ENCODE assay signal across 17 cellular contexts in the genomic region with DNA sequence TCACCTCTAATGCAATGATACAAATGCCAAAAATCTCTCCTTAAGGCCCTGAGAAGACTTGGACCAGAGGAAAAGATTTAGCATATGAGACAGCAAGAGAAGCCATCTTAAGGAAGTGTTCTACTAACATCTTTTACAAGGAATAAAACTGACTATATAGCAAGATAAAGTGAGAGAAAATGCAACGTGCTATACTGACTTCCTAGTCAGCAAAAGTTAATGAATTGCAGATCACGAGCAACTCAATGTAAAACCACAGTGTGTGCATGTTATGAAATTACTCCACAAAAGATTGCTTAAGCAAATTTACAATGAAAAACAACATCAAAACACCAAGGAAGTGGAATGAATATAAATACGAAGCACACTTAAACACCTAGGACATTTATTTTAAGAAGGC.
A peak's percentile ranks its signal among the peaks of the same experiment; 100 is the strongest.
DNase-seq lines count a peak whose midpoint lies in the region; ATAC-seq, FAIRE-seq and TF ChIP-seq lines count a peak whose summit lies in the region.
"Had no signal": no experiment of that assay in that cellular context is flagged by ENCODE, and none has a peak within 500 bp of the region (broad histone marks: within the 10 kb centered on the region; RNA-seq: fewer than 3 reads in every experiment).

No MANE protein-coding gene starts in this region.

- H4K20me1 ChIP-seq in HepG2 (ENCODE audit: insufficient read depth, low read length), result no peaks in the 10 kb centered on the region

- peak; percentile 21 for FAIRE-seq in HepG2 (lab: Jason Lieb, UNC)
- FAIRE-seq: GM12892, H1, HTR-8/SVneo had no signal

- in situ Hi-C loops in HepG2 (cut with HindIII; ENCODE audit: extremely low pct_ligation_motif_present, low pct_unique_long_range_greater_than_20kb), result no loop called here

- no peak overlapping the region for H2AFZ ChIP-seq in HepG2 (ENCODE audit: low read length)

- ATAC-seq in HepG2 (no peak), right lobe of liver (no peak), left colon (peak; percentile 97)
- ATAC-seq: CD8-positive, alpha-beta T cell had no signal

- H3K4me3 ChIP-seq in HepG2 (replicated peaks in 1 of 3; ENCODE audit: insufficient read depth in 1 of 3, low read depth in 2 of 3, low read length in 3 of 3), result no peak overlapping the region
- H3K4me3 ChIP-seq in right lobe of liver, result no peak overlapping the region
- H3K4me3 ChIP-seq: HAP-1 had no signal

- BruUV-seq in HepG2 (replicated peaks; lab: Mats Ljungman, UMichigan), result no TSS peak

- H3K9me3 ChIP-seq in HepG2 (ENCODE audit: low read length) (no peaks in the 10 kb centered on the region), right lobe of liver (no peaks in the 10 kb centered on the region)
- H3K9me3 ChIP-seq: HAP-1 had no signal

- WGBS in HepG2 (ENCODE audit: low lambda C conversion rate), result 71% methylated on average over 3 of the region's 3 CpGs
- 55% methylated on average over 3 of the region's 3 CpGs for WGBS in right lobe of liver (ENCODE audit: insufficient coverage, low coverage, low lambda C conversion rate, missing lambda C conversion rate)

- no peak overlapping the region for H3K9ac ChIP-seq in HepG2 (ENCODE audit: insufficient read depth, low read depth, low read length)

- TF ChIP-seq POLR2A in HepG2 (IDR thresholded peaks at IDR 0.05; ENCODE audit: insufficient read depth in 1 of 2, low read depth in 2 of 2, low read length in 2 of 2) (no peak), right lobe of liver (IDR thresholded peaks at IDR 0.05) (no peak)

- POLR2A ChIA-PET in HepG2 (lab: Yijun Ruan, JAX), result no interaction called here

- no peak for TF ChIP-seq CTCF in HepG2 (CRISPR knock-in tag; IDR thresholded peaks at IDR 0.05)
- no peak for TF ChIP-seq CTCF in right lobe of liver (IDR thresholded peaks at IDR 0.05)

- intact Hi-C loops in HepG2 (cut with micrococcal nuclease; ENCODE audit: unreplicated experiment), result no loop called here
- intact Hi-C loops in right lobe of liver (cut with DNase I), result no loop called here
- intact Hi-C loops in left colon (cut with DNase I, micrococcal nuclease), result no loop called here

- DNase-seq in HepG2 (ENCODE audit: low spot score) (no peak), right lobe of liver (no peak), NCI-H526 treated with DMSO at 0.1 percent for 48 hours (lab: John Stamatoyannopoulos, UW) (peak; percentile 99), left colon (no peak), C1 segment of cervical spinal cord (lab: John Stamatoyannopoulos, UW) (no peak), NCI-H510A (lab: John Stamatoyannopoulos, UW) (no peak)
- no peak for DNase-seq in NK-92 treated with Interleukin-12 subunit alpha and Interleukin-12 subunit beta, amount 100 ng/mL, for 24 hours (lab: John Stamatoyannopoulos, UW)
- DNase-seq: AML-193; CD8-positive, alpha-beta T cell; DND-41; GDM1 had no signal

- no peak for TF ChIP-seq RAD21 in HepG2 (CRISPR knock-in tag; IDR thresholded peaks at IDR 0.05)

- H3K27ac ChIP-seq in HepG2 (ENCODE audit: extremely low read length, insufficient read depth, low read length) (no peak overlapping the region), right lobe of liver (no peak overlapping the region)
- H3K27ac ChIP-seq: 22Rv1, C4-2B had no signal

- CTCF ChIA-PET in HepG2 (lab: Yijun Ruan, JAX; ENCODE audit: low intra/inter-chr PET ratio, low total read pairs), result no interaction called here

- H3K36me3 ChIP-seq in HepG2 (replicated peaks in 1 of 2; ENCODE audit: control insufficient read depth in 1 of 2, insufficient read depth in 2 of 2, low read length in 2 of 2) (no peaks in the 10 kb centered on the region; a peak in 1 of 5 replicates), right lobe of liver (no peaks in the 10 kb centered on the region)
- H3K36me3 ChIP-seq: HAP-1 had no signal

- no peak for TF ChIP-seq EP300 in HepG2 (IDR thresholded peaks at IDR 0.05; ENCODE audit: low read depth in 2 of 2, low read length in 2 of 2)
- no peak for TF ChIP-seq EP300 in HepG2 (CRISPR knock-in tag; IDR thresholded peaks at IDR 0.05; ENCODE audit: borderline replicate concordance)

- no peak overlapping the region for H3K4me2 ChIP-seq in HepG2 (ENCODE audit: low read depth, low read length)

- H3K4me1 ChIP-seq in HepG2 (ENCODE audit: insufficient read depth, low read length), result peaks cover 12% of the 10 kb centered on the region; the same call in 1 of the 2 replicates
- H3K4me1 ChIP-seq in right lobe of liver, result no peaks in the 10 kb centered on the region
- H3K4me1 ChIP-seq: HAP-1 had no signal

- H3K27me3 ChIP-seq in HepG2 (ENCODE audit: control insufficient read depth in 1 of 2, insufficient read depth in 2 of 2, low read length in 2 of 2), result no peaks in the 10 kb centered on the region
- H3K27me3 ChIP-seq in right lobe of liver, result no peaks in the 10 kb centered on the region

- H3K79me2 ChIP-seq in HepG2 (ENCODE audit: insufficient read depth, low read length), result peaks cover 3% of the 10 kb centered on the region

TF ChIP-seq in HepG2, 621 proteins besides CTCF, POLR2A, EP300 and RAD21:
- no peak for TF ChIP-seq CBFB (CRISPR knock-in tag; IDR thresholded peaks at IDR 0.05)
- peak in 1 of 2 experiments; percentile 29; a peak in 2 of 4 replicates for TF ChIP-seq MAFK (conservative IDR thresholded peaks at IDR 0.05 in 1 of 2, IDR thresholded peaks at IDR 0.05 in 1 of 2; ENCODE audit: low read length in 2 of 2)
